16 cellular contexts compared by ENCODE assay signal in the genomic region with DNA sequence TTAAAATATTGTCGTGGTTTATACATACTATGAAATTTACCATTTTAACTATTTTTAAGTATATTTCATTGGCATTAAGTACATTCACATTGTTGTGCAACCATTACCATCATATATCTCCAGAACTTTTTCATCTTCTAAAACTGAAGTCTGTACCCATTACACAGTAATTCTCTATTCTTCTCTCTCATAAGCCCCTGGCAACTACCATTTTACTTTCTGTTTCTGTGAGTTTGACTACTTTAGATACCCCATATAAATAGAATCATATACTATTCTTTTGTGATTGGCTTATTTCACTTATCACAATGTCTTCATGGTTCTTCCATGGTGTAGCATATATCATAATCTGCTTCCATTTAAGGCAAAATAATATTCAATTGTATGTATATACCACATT. TPM values are rescaled to one million over a fixed set of nuclear protein-coding genes. Genes with fewer than 3 reads are reported as not detected.
DNase-seq lines count a peak whose midpoint lies in the region; ATAC-seq and TF ChIP-seq lines count a peak whose summit lies in the region.
"Had no signal": no experiment of that assay in that cellular context is flagged by ENCODE, and none has a peak within 500 bp of the region (broad histone marks: within the 10 kb centered on the region; RNA-seq: fewer than 3 reads in every experiment).

No MANE protein-coding gene starts in this region.

- H3K27me3 ChIP-seq in adrenal gland = no peaks in the 10 kb centered on the region

- H3K27ac ChIP-seq in adrenal gland = no peak overlapping the region
- H3K27ac ChIP-seq: 22Rv1, KMS-11 had no signal

- ATAC-seq in GM18498 (IDR thresholded peaks at IDR 0.05; ENCODE audit: unreplicated experiment) = peak; percentile 77
- peak; percentile 65 for ATAC-seq in GM18870 (IDR thresholded peaks at IDR 0.05; ENCODE audit: unreplicated experiment)
- ATAC-seq in GM21526 (IDR thresholded peaks at IDR 0.05; ENCODE audit: low FRiP score, unreplicated experiment) = peak; percentile 58
- ATAC-seq: HepG2 had no signal

- intact Hi-C loops in adrenal gland (cut with DNase I) = no loop called here

- TF ChIP-seq CTCF in adrenal gland (IDR thresholded peaks at IDR 0.05) = no peak

- DNase-seq in OCI-M1 (lab: John Stamatoyannopoulos, UW) (peak; percentile 52), NCI-H82 treated with DMSO at 0.1 percent for 48 hours (lab: John Stamatoyannopoulos, UW; ENCODE audit: unreplicated experiment) (no peak), NCI-H1436 treated with DMSO at 0.1 percent for 48 hours (lab: John Stamatoyannopoulos, UW) (no peak), adrenal gland (no peak)
- DNase-seq: Caco-2; CD8-positive, alpha-beta memory T cell; DMS53; GF-D8; GOT3; H9 had no signal

- TF ChIP-seq POLR2A in adrenal gland (IDR thresholded peaks at IDR 0.05) = no peak

- WGBS in adrenal gland, 4 donors = 93 to 100% (median 98%) methylated on average over 1 of the region's 1 CpG

- H3K36me3 ChIP-seq in adrenal gland (replicated peaks in 1 of 2) = no peaks in the 10 kb centered on the region

- H3K4me1 ChIP-seq in adrenal gland (replicated peaks in 1 of 2) = peaks cover 4 to 14% of the 10 kb centered on the region in 2 donors

- H3K9me3 ChIP-seq in adrenal gland (replicated peaks in 1 of 3) = no peaks in the 10 kb centered on the region

- H3K4me3 ChIP-seq in adrenal gland = no peak overlapping the region

RNA-seq across cellular contexts. Expression of a gene that starts 30.3 kb away (rescaled TPM):
- 100 to 1,000 TPM in 3 of 8 donors, 10 to 100 TPM in 5; 75.4 to 128 (median 93.0) TPM for total RNA-seq in adrenal gland
- polyA plus RNA-seq in adrenal gland = 100 to 1,000 TPM in 1 of 3 donors, 10 to 100 TPM in 2; 39.8 to 177 (median 48.3) TPM
